In genomic region chr19:58304748-58305064, GRCh38 we compare ENCODE assay signal across 6 cellular contexts. TPM values are rescaled to one million over a fixed set of nuclear protein-coding genes. Genes with fewer than 3 reads are reported as not detected.
DNase-seq lines count a peak whose midpoint lies in the region; ATAC-seq, FAIRE-seq and TF ChIP-seq lines count a peak whose summit lies in the region.

No MANE protein-coding gene starts in this region.

- no peaks in the 10 kb centered on the region for H3K27me3 ChIP-seq in bronchial epithelial cell (ENCODE audit: control insufficient read depth, insufficient read depth, low read length)

- DNase-seq in bronchial epithelial cell (ENCODE audit: low read depth) (no peak), omental fat pad (ENCODE audit: low spot score) (no peak), NCI-H146 (lab: John Stamatoyannopoulos, UW) (no peak), HEK293T (ENCODE audit: extremely low spot score) (no peak), NCI-H2107 (lab: John Stamatoyannopoulos, UW) (no peak)

- H3K4me3 ChIP-seq in bronchial epithelial cell (ENCODE audit: low read depth, low read length), result peak overlapping the region; percentile 97

- H3K36me3 ChIP-seq in bronchial epithelial cell (ENCODE audit: control insufficient read depth, insufficient read depth, low read length), result peaks cover 4% of the 10 kb centered on the region

- TF ChIP-seq CTCF in bronchial epithelial cell (IDR thresholded peaks at IDR 0.05; ENCODE audit: insufficient read depth, low read length, severe bottlenecking) (no peak), omental fat pad (IDR thresholded peaks at IDR 0.05) (no peak)

- POLR2A ChIA-PET in HEK293T (lab: Yijun Ruan, JAX), result interaction anchor here (0.6 to 1.2 kb wide), 3 partner anchors 14 to 76 kb away, joined by 3 to 4 read pairs (median 3); partner anchors contain the start of gene ZNF497

- CTCF ChIA-PET in HEK293T (lab: Yijun Ruan, JAX), result no interaction called here

- ATAC-seq in HG02970 (IDR thresholded peaks at IDR 0.05; ENCODE audit: low FRiP score, unreplicated experiment) (peak; percentile 7), omental fat pad (ENCODE audit: low FRiP score) (peak; percentile 17)

- no peak for FAIRE-seq in bronchial epithelial cell (lab: Jason Lieb, UNC)

TF ChIP-seq in HEK293T, 16 proteins besides CTCF, POLR2A, EP300 and RAD21:
- TF ChIP-seq CTBP1 (IDR thresholded peaks at IDR 0.05; ENCODE audit: borderline replicate concordance) (no peak), NFRKB (IDR thresholded peaks at IDR 0.05) (no peak), PKNOX1 (IDR thresholded peaks at IDR 0.05) (no peak), FOXM1 (IDR thresholded peaks at IDR 0.05; ENCODE audit: borderline replicate concordance) (no peak), FOXK2 (IDR thresholded peaks at IDR 0.05) (no peak), ARNT (IDR thresholded peaks at IDR 0.05) (no peak), ELF4 (IDR thresholded peaks at IDR 0.05) (no peak), FOXA1 (IDR thresholded peaks at IDR 0.05) (no peak), HDGF (IDR thresholded peaks at IDR 0.05; ENCODE audit: borderline replicate concordance) (no peak), BHLHE40 (IDR thresholded peaks at IDR 0.05; ENCODE audit: borderline replicate concordance) (no peak), TARDBP (IDR thresholded peaks at IDR 0.05) (no peak), SUZ12 (IDR thresholded peaks at IDR 0.05) (no peak), SP1 (IDR thresholded peaks at IDR 0.05) (no peak), ZNF384 (IDR thresholded peaks at IDR 0.05) (no peak), L3MBTL2 (conservative IDR thresholded peaks at IDR 0.05) (no peak), LEF1 (IDR thresholded peaks at IDR 0.05; ENCODE audit: borderline replicate concordance) (no peak)

RNA-seq across cellular contexts. Expression of gene ERVK3-1, which starts 0.5 kb away (rescaled TPM):
- total RNA-seq in bronchial epithelial cell, result 50.7 and 59.2 TPM in 2 replicates
- total RNA-seq in omental fat pad, result 10 to 100 TPM; 39.5 to 85.1 (median 59.2) TPM

RNA-seq across cellular contexts. Expression of gene ZSCAN22, which starts 22.1 kb away (rescaled TPM):
- total RNA-seq in bronchial epithelial cell (1.8 and 2.2 TPM in 2 replicates), omental fat pad (1 to 10 TPM; 2.0 to 3.7 (median 2.8) TPM)

RNA-seq across cellular contexts. Expression of gene ZNF8, which starts 26.0 kb away (rescaled TPM):
- total RNA-seq in bronchial epithelial cell (2.3 and 2.4 TPM in 2 replicates), omental fat pad (1 to 10 TPM; 4.6 to 9.3 (median 5.9) TPM)

RNA-seq across cellular contexts. Expression of gene A1BG, which starts 48.6 kb away (rescaled TPM):
- total RNA-seq in bronchial epithelial cell, result 2.1 and 4.7 TPM in 2 replicates
- 10 to 100 TPM in 3 of 4 donors, 1 to 10 TPM in 1; 8.7 to 18.4 (median 16.4) TPM for total RNA-seq in omental fat pad

RNA-seq across cellular contexts. Expression of gene ZNF497, which starts 57.8 kb away (rescaled TPM):
- total RNA-seq in bronchial epithelial cell (0.53 and 2.2 TPM in 2 replicates), omental fat pad (1 to 10 TPM in 3 of 4 donors, under 1 TPM in 1; 0.74 to 2.4 (median 1.3) TPM)
